In the genomic region with DNA sequence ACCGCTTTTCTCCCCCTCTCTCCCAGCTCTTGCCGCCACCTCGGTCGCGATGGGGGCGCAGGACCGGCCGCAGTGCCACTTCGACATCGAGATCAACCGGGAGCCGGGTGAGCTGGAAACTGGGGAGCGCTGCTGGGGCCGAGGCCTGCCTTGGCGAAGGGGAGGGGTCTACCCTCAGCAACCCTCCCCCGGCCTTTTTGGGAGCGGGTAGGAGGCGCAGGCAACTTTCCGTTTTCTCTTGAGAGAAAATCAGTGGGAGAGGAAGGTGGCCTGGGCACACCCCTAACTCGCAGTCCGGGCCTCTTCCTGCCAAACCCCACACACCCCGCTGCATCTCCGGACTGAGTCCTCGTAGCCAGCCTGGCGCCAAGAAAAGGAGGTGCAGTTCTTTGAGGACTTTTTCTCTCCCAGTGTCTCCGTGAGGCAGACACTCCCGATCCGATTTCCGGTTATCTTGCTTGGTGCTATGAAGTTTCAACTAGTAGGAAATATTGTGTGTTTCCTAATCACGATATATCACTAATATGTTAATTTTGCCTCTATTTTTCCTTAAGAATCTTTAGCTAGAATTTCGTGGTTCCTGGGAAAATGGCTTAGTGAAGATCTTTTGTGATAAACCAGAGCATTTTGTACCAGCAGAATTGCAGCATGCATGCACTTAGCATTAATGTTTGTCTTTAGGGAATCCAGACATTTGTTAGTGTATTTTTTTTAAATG, we compare ENCODE assay signal across 8 cellular contexts. TPM values are rescaled to one million over a fixed set of nuclear protein-coding genes. Genes with fewer than 3 reads are reported as not detected.
DNase-seq lines count a peak whose midpoint lies in the region; ATAC-seq and TF ChIP-seq lines count a peak whose summit lies in the region.

No MANE protein-coding gene starts in this region.

- intact Hi-C loops in A673 (cut with micrococcal nuclease; ENCODE audit: unreplicated experiment) (no loop called here), tibial artery (cut with DNase I; ENCODE audit: low total_unique reads) (no loop called here)

- H3K36me3 ChIP-seq in A673 (ENCODE audit: insufficient read depth, low read length, poor library complexity, severe bottlenecking) (no peaks in the 10 kb centered on the region), tibial artery (peaks cover 0 to 4% (median 0%) of the 10 kb centered on the region in 3 donors)

- peaks cover 0 to 2% of the 10 kb centered on the region in 2 donors for H3K9me3 Mint-ChIP-seq in activated T-cell treated with anti-CD3 and anti-CD28 coated beads, Interleukin-2, amount 50 U/mL, for 72 hours
- peaks cover 5% of the 10 kb centered on the region for H3K9me3 Mint-ChIP-seq in nephron

- H3K9me3 ChIP-seq in A673 (ENCODE audit: low read depth, low read length, poor library complexity, severe bottlenecking) = no peaks in the 10 kb centered on the region
- peaks cover 0 to 3% (median 0%) of the 10 kb centered on the region in 3 donors for H3K9me3 ChIP-seq in tibial artery

- H3K4me3 ChIP-seq in A673 (ENCODE audit: low read depth, low read length, poor library complexity, severe bottlenecking) = peak overlapping the region; percentile 74
- H3K4me3 ChIP-seq in fibroblast of the aortic adventitia (ENCODE audit: low read depth, low read length) = peak overlapping the region; percentile 85
- H3K4me3 ChIP-seq in tibial artery = peak overlapping the region; percentile 87 to 99

- BruUV-seq in A673 (replicated peaks; lab: Mats Ljungman, UMichigan) = no TSS peak

- CTCF ChIA-PET in A673 (lab: Charles Lee) = no interaction called here

- no peak for TF ChIP-seq CTCF in A673 (conservative IDR thresholded peaks at IDR 0.05; ENCODE audit: low read depth, low read length)
- TF ChIP-seq CTCF in GM12872 (IDR thresholded peaks at IDR 0.05; ENCODE audit: insufficient read depth, low read depth, low read length) = 0 out of 3 replicates have a peak, but pooled peaks have one; percentile 11
- TF ChIP-seq CTCF in fibroblast of the aortic adventitia (IDR thresholded peaks at IDR 0.05; ENCODE audit: insufficient read depth, low read length) = peak; percentile 17
- TF ChIP-seq CTCF in nephron (IDR thresholded peaks at IDR 0.05; ENCODE audit: unreplicated experiment in 3 of 3) = no peak
- TF ChIP-seq CTCF in tibial artery (IDR thresholded peaks at IDR 0.05) = peak; percentile 12 to 23

- peak overlapping the region; percentile 91 to 94 for H3K4me3 Mint-ChIP-seq in activated T-cell treated with anti-CD3 and anti-CD28 coated beads, Interleukin-2, amount 50 U/mL, for 72 hours
- H3K4me3 Mint-ChIP-seq in nephron = peak overlapping the region; percentile 93 to 95 (median 94)

- DNase-seq in A673 (ENCODE audit: low spot score) (peak; percentile 57), NCI-H526 (lab: John Stamatoyannopoulos, UW) (peak; percentile 53 to 84), fibroblast of the aortic adventitia (ENCODE audit: low read depth) (peak; percentile 60), tibial artery (peak; percentile 74 to 86)
- peak; percentile 62 to 68 for DNase-seq in activated T-cell treated with anti-CD3 and anti-CD28 coated beads, Interleukin-2, amount 50 U/mL, for 72 hours

- H3K4me1 Mint-ChIP-seq in activated T-cell treated with anti-CD3 and anti-CD28 coated beads, Interleukin-2, amount 50 U/mL, for 72 hours (ENCODE audit: low read depth) = peaks cover 54% of the 10 kb centered on the region
- peaks cover 23% of the 10 kb centered on the region for H3K4me1 Mint-ChIP-seq in nephron

- H3K27me3 ChIP-seq in A673 (replicated peaks; ENCODE audit: insufficient read depth, low read depth, low read length, poor library complexity) (no peaks in the 10 kb centered on the region), tibial artery (no peaks in the 10 kb centered on the region)

- H3K27ac ChIP-seq in A673 (ENCODE audit: low read depth, low read length, poor library complexity, severe bottlenecking) (peak overlapping the region; percentile 87), tibial artery (peak overlapping the region; percentile 97 to 100)

- POLR2A ChIA-PET in A673 (lab: Charles Lee; ENCODE audit: low non-redundant PET) = no interaction called here

- peak overlapping the region; percentile 98 for H3K27ac Mint-ChIP-seq in activated T-cell treated with anti-CD3 and anti-CD28 coated beads, Interleukin-2, amount 50 U/mL, for 72 hours
- H3K27ac Mint-ChIP-seq in nephron = peak overlapping the region; percentile 98 to 100 (median 99)

- no peaks in the 10 kb centered on the region for H3K4me1 ChIP-seq in A673 (ENCODE audit: insufficient read depth, low read length, poor library complexity, severe bottlenecking)
- peaks cover 0 to 40% (median 14%) of the 10 kb centered on the region in 4 donors for H3K4me1 ChIP-seq in tibial artery

- H3K36me3 Mint-ChIP-seq in activated T-cell treated with anti-CD3 and anti-CD28 coated beads, Interleukin-2, amount 50 U/mL, for 72 hours (ENCODE audit: insufficient read depth in 2 of 2) = peaks cover 15 to 24% of the 10 kb centered on the region in 2 donors
- peaks cover 31% of the 10 kb centered on the region for H3K36me3 Mint-ChIP-seq in nephron (ENCODE audit: low read depth)

- no peaks in the 10 kb centered on the region for H3K27me3 Mint-ChIP-seq in activated T-cell treated with anti-CD3 and anti-CD28 coated beads, Interleukin-2, amount 50 U/mL, for 72 hours (ENCODE audit: low read depth)
- H3K27me3 Mint-ChIP-seq in nephron (ENCODE audit: low read depth) = no peaks in the 10 kb centered on the region

- ATAC-seq in HG02852 (IDR thresholded peaks at IDR 0.05; ENCODE audit: unreplicated experiment) = peak; percentile 25
- peak; percentile 18 to 41 for ATAC-seq in activated T-cell treated with anti-CD3 and anti-CD28 coated beads, Interleukin-2, amount 50 U/mL, for 72 hours (replicated peaks in 1 of 2)

RNA-seq across cellular contexts. Expression of a gene that starts 0.6 kb away (rescaled TPM):
- total RNA-seq in A673 (2021) (44.8 and 53.1 TPM in 2 replicates), fibroblast of the aortic adventitia (ENCODE audit: low replicate concordance) (91.8 and 101 TPM in 2 replicates)
- total RNA-seq in activated T-cell treated with anti-CD3 and anti-CD28 coated beads, Interleukin-2, amount 50 U/mL, for 72 hours = 100 to 1,000 TPM; 109 to 111 TPM

RNA-seq across cellular contexts. Expression of a gene that starts 10.5 kb away (rescaled TPM):
- total RNA-seq in A673 (2021) = 13.5 and 14.9 TPM in 2 replicates
- 10 to 100 TPM; 58.1 to 72.2 TPM for total RNA-seq in activated T-cell treated with anti-CD3 and anti-CD28 coated beads, Interleukin-2, amount 50 U/mL, for 72 hours
- 5.1 and 31.4 TPM in 2 replicates for total RNA-seq in fibroblast of the aortic adventitia (ENCODE audit: low replicate concordance)

RNA-seq across cellular contexts. Expression of a gene that starts 19.4 kb away (rescaled TPM):
- total RNA-seq in A673 (2021) (28.9 and 29.5 TPM in 2 replicates), fibroblast of the aortic adventitia (ENCODE audit: low replicate concordance) (39.7 and 71.9 TPM in 2 replicates)
- total RNA-seq in activated T-cell treated with anti-CD3 and anti-CD28 coated beads, Interleukin-2, amount 50 U/mL, for 72 hours = 10 to 100 TPM; 60.6 to 66.4 TPM

RNA-seq across cellular contexts. Expression of a gene that starts 52.4 kb away (rescaled TPM):
- total RNA-seq in A673 (2021) (4.4 and 4.5 TPM in 2 replicates), fibroblast of the aortic adventitia (ENCODE audit: low replicate concordance) (22.3 and 41.8 TPM in 2 replicates)
- under 1 TPM; 0.55 to 0.69 TPM for total RNA-seq in activated T-cell treated with anti-CD3 and anti-CD28 coated beads, Interleukin-2, amount 50 U/mL, for 72 hours

Comparison
In these comparisons a context has a peak if more than half of its experiments do, and no peak if none do; other contexts are left out.
1. Peak in every context shown above with its lines: DNase-seq, ATAC-seq, H3K4me3 ChIP-seq and H3K27ac ChIP-seq.
2. CTCF ChIP-seq: peak in GM12872 (single experiment), fibroblast of the aortic adventitia (single experiment) and tibial artery (2 of 2); none in A673 (single experiment) and nephron (0 of 3).